Comparison of ENCODE assay signal across 8 cellular contexts in the genomic region with DNA sequence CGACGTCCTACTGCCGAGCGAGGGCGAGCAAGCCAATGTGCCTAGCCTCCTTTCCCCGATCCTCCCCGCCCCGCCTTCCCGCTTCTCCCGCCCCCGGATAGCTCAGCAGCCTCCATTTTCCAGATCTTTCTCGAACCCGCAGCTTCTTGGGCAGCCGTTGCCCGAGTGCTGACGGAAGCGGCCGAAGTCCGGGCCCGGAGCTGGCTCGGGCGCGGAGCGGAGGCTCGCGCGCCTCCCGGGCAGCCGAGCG. TPM values are rescaled to one million over a fixed set of nuclear protein-coding genes. Genes with fewer than 3 reads are reported as not detected.
DNase-seq lines count a peak whose midpoint lies in the region; ATAC-seq and TF ChIP-seq lines count a peak whose summit lies in the region.

No MANE protein-coding gene starts in this region.

- H3K9me3 Mint-ChIP-seq in activated T-cell treated with anti-CD3 and anti-CD28 coated beads, Interleukin-2, amount 50 U/mL, for 72 hours = no peaks in the 10 kb centered on the region

- peak; percentile 71 for ATAC-seq in HG02678 (IDR thresholded peaks at IDR 0.05; ENCODE audit: unreplicated experiment)
- ATAC-seq in activated T-cell treated with anti-CD3 and anti-CD28 coated beads, Interleukin-2, amount 50 U/mL, for 72 hours (replicated peaks in 1 of 2) = peak; percentile 81 to 84

- peak overlapping the region; percentile 47 for H3K27ac ChIP-seq in AG04450 (ENCODE audit: low read depth, low read length)
- H3K27ac ChIP-seq in neutrophil = no peak overlapping the region

- peak; percentile 49 for DNase-seq in AG04450 (ENCODE audit: low read depth, low spot score)
- peak; percentile 94 for DNase-seq in GM10248 (ENCODE audit: extremely low spot score)
- DNase-seq in NCI-H146 (lab: John Stamatoyannopoulos, UW) = peak; percentile 76
- DNase-seq in activated T-cell treated with anti-CD3 and anti-CD28 coated beads, Interleukin-2, amount 50 U/mL, for 72 hours = no peak
- peak; percentile 80 for DNase-seq in germinal center (ENCODE audit: low spot score)
- DNase-seq in OCI-M1 (lab: John Stamatoyannopoulos, UW) = no peak

- TF ChIP-seq CTCF in AG04450 (IDR thresholded peaks at IDR 0.05; ENCODE audit: low read depth, low read length) (no peak), GM10248 (IDR thresholded peaks at IDR 0.05; ENCODE audit: control extremely low read depth, extremely low read depth, low read depth, missing control alignments) (no peak), neutrophil (IDR thresholded peaks at IDR 0.05) (no peak)

- H3K36me3 ChIP-seq in neutrophil = no peaks in the 10 kb centered on the region

- H3K9me3 ChIP-seq in AG04450 (ENCODE audit: control insufficient read depth, insufficient read depth, low read length) (no peaks in the 10 kb centered on the region; the same call in 1 of the 2 replicates), neutrophil (no peaks in the 10 kb centered on the region)

- peak overlapping the region; percentile 90 to 95 for H3K4me3 Mint-ChIP-seq in activated T-cell treated with anti-CD3 and anti-CD28 coated beads, Interleukin-2, amount 50 U/mL, for 72 hours

- peaks cover 15 to 21% of the 10 kb centered on the region in 2 experiments for H3K4me1 ChIP-seq in neutrophil (ENCODE audit: control insufficient read depth in 1 of 2, insufficient read depth in 1 of 2, low read depth in 1 of 2, low read length in 1 of 2)

- CTCF ChIA-PET in AG04450 (lab: Charles Lee) (interaction anchor here (0.6 to 0.9 kb wide), 5 partner anchors 57 to 1314 kb away, joined by 3 to 6 read pairs (median 3); partner anchors contain the start of gene C4orf33), GM10248 (lab: Yijun Ruan, JAX) (interaction anchor here (0.8 to 2.2 kb wide), 4 partner anchors 18 to 184 kb away, joined by 3 to 6 read pairs (median 5); no protein-coding TSS in a partner anchor)

- H3K36me3 Mint-ChIP-seq in activated T-cell treated with anti-CD3 and anti-CD28 coated beads, Interleukin-2, amount 50 U/mL, for 72 hours (ENCODE audit: insufficient read depth in 2 of 2) = peaks cover 2 to 3% of the 10 kb centered on the region in 2 donors

- H3K27ac Mint-ChIP-seq in activated T-cell treated with anti-CD3 and anti-CD28 coated beads, Interleukin-2, amount 50 U/mL, for 72 hours = no peak overlapping the region

- POLR2A ChIA-PET in AG04450 (lab: Yijun Ruan, JAX) (interaction anchor here (0.6 to 0.9 kb wide), 4 partner anchors 11 to 623 kb away, joined by 3 to 8 read pairs (median 5); partner anchors contain the start of genes ABHD18 and MFSD8), GM10248 (lab: Yijun Ruan, JAX) (interaction anchor here (0.6 to 1.4 kb wide), 6 partner anchors 8 to 1314 kb away, joined by 4 to 11 read pairs (median 4); partner anchors contain the start of genes ABHD18, C4orf33, LARP1B and MFSD8)

- H3K27me3 Mint-ChIP-seq in activated T-cell treated with anti-CD3 and anti-CD28 coated beads, Interleukin-2, amount 50 U/mL, for 72 hours (ENCODE audit: low read depth) = peaks cover 65% of the 10 kb centered on the region

- peaks cover 4% of the 10 kb centered on the region for H3K27me3 ChIP-seq in AG04450 (ENCODE audit: control insufficient read depth, insufficient read depth, low read length)
- peaks cover 61% of the 10 kb centered on the region for H3K27me3 ChIP-seq in neutrophil

- H3K4me1 Mint-ChIP-seq in activated T-cell treated with anti-CD3 and anti-CD28 coated beads, Interleukin-2, amount 50 U/mL, for 72 hours (ENCODE audit: low read depth) = peaks cover 21% of the 10 kb centered on the region

- H3K4me3 ChIP-seq in AG04450 (ENCODE audit: low read depth, low read length) = peak overlapping the region; percentile 87
- peak overlapping the region; percentile 60 to 73 for H3K4me3 ChIP-seq in neutrophil (ENCODE audit: low read depth in 1 of 2, low read length in 1 of 2)

RNA-seq across cellular contexts. Expression of gene HSPA4L, which starts 0.2 kb away (rescaled TPM):
- polyA plus RNA-seq in AG04450 (2011; rRNA removed) = 3.4 and 4.9 TPM in 2 replicates
- 4.3 and 4.9 TPM in 2 replicates for polyA minus RNA-seq in AG04450 (2011; rRNA and poly(A)+ RNA removed)
- 1 to 10 TPM; 2.2 to 2.5 TPM for total RNA-seq in activated T-cell treated with anti-CD3 and anti-CD28 coated beads, Interleukin-2, amount 50 U/mL, for 72 hours

RNA-seq across cellular contexts. Expression of gene SLC25A31, which starts 51.8 kb away (rescaled TPM):
- not detected in 2 replicates for polyA plus RNA-seq in AG04450 (2011; rRNA removed)
- not detected in 2 replicates for polyA minus RNA-seq in AG04450 (2011; rRNA and poly(A)+ RNA removed)
- not detected for total RNA-seq in activated T-cell treated with anti-CD3 and anti-CD28 coated beads, Interleukin-2, amount 50 U/mL, for 72 hours

Comparison
In these comparisons a context has a peak if more than half of its experiments do, and no peak if none do; other contexts are left out.
1. DNase-seq: peak in AG04450 (single experiment), GM10248 (single experiment), NCI-H146 (single experiment) and germinal center (single experiment); none in activated T-cell treated with anti-CD3 and anti-CD28 coated beads, Interleukin-2, amount 50 U/mL, for 72 hours (0 of 2) and OCI-M1 (single experiment).